Comparison of ENCODE assay signal across 9 cellular contexts in genomic region chr11:3050386-3051325, GRCh38. TPM values are rescaled to one million over a fixed set of nuclear protein-coding genes. Genes with fewer than 3 reads are reported as not detected.
A peak's percentile ranks its signal among the peaks of the same experiment; 100 is the strongest.
DNase-seq lines count a peak whose midpoint lies in the region; ATAC-seq and TF ChIP-seq lines count a peak whose summit lies in the region.
"Had no signal": no experiment of that assay in that cellular context is flagged by ENCODE, and none has a peak within 500 bp of the region (broad histone marks: within the 10 kb centered on the region; RNA-seq: fewer than 3 reads in every experiment).

No MANE protein-coding gene starts in this region.

- H3K4me1 ChIP-seq in SJSA1 (replicated peaks) (peaks cover 16% of the 10 kb centered on the region), gastroesophageal sphincter (peaks cover 0 to 71% (median 26%) of the 10 kb centered on the region in 3 donors), tibial artery (peaks cover 0 to 36% (median 27%) of the 10 kb centered on the region in 4 donors)

- H3K27ac ChIP-seq in SJSA1, result peak overlapping the region; percentile 15; the same call in 1 of the 2 replicates
- peak overlapping the region in 3 of 4 donors; percentile 68 to 86 (median 75) for H3K27ac ChIP-seq in gastroesophageal sphincter
- H3K27ac ChIP-seq in tibial artery, result peak overlapping the region; percentile 42 to 65

- no peak for TF ChIP-seq EP300 in gastroesophageal sphincter (IDR thresholded peaks at IDR 0.05)

- H3K4me1 Mint-ChIP-seq in activated T-cell treated with anti-CD3 and anti-CD28 coated beads, Interleukin-2, amount 50 U/mL, for 72 hours (ENCODE audit: low read depth), result peaks cover 57% of the 10 kb centered on the region

- ATAC-seq in activated T-cell treated with anti-CD3 and anti-CD28 coated beads, Interleukin-2, amount 50 U/mL, for 72 hours (replicated peaks in 1 of 2), result no peak
- ATAC-seq in gastroesophageal sphincter (no peak), HG02884 (IDR thresholded peaks at IDR 0.05; ENCODE audit: unreplicated experiment) (no peak)

- peak overlapping the region; percentile 72 to 84 for H3K4me3 Mint-ChIP-seq in activated T-cell treated with anti-CD3 and anti-CD28 coated beads, Interleukin-2, amount 50 U/mL, for 72 hours

- no peaks in the 10 kb centered on the region for H3K27me3 Mint-ChIP-seq in activated T-cell treated with anti-CD3 and anti-CD28 coated beads, Interleukin-2, amount 50 U/mL, for 72 hours (ENCODE audit: low read depth)

- H3K9me3 ChIP-seq in SJSA1 (replicated peaks), result no peaks in the 10 kb centered on the region
- no peaks in the 10 kb centered on the region for H3K9me3 ChIP-seq in gastroesophageal sphincter
- H3K9me3 ChIP-seq in tibial artery, result no peaks in the 10 kb centered on the region

- TF ChIP-seq CTCF in gastroesophageal sphincter (IDR thresholded peaks at IDR 0.05) (no peak), tibial artery (IDR thresholded peaks at IDR 0.05) (no peak)

- H3K27me3 ChIP-seq in SJSA1 (replicated peaks) (no peaks in the 10 kb centered on the region), gastroesophageal sphincter (no peaks in the 10 kb centered on the region), tibial artery (no peaks in the 10 kb centered on the region)

- peaks cover 50% of the 10 kb centered on the region for H3K36me3 ChIP-seq in SJSA1
- peaks cover 0 to 36% of the 10 kb centered on the region in 2 donors for H3K36me3 ChIP-seq in gastroesophageal sphincter
- peaks cover 0 to 33% (median 18%) of the 10 kb centered on the region in 3 donors for H3K36me3 ChIP-seq in tibial artery

- TF ChIP-seq POLR2A in gastroesophageal sphincter (IDR thresholded peaks at IDR 0.05), result no peak

- H3K36me3 Mint-ChIP-seq in activated T-cell treated with anti-CD3 and anti-CD28 coated beads, Interleukin-2, amount 50 U/mL, for 72 hours (ENCODE audit: insufficient read depth in 2 of 2), result peaks cover 9 to 16% of the 10 kb centered on the region in 2 donors

- H3K9me3 Mint-ChIP-seq in activated T-cell treated with anti-CD3 and anti-CD28 coated beads, Interleukin-2, amount 50 U/mL, for 72 hours, result no peaks in the 10 kb centered on the region

- DNase-seq in activated T-cell treated with anti-CD3 and anti-CD28 coated beads, Interleukin-2, amount 50 U/mL, for 72 hours, result no peak
- no peak for DNase-seq in activated T-cell treated with anti-CD3 and anti-CD28 coated beads, Interleukin-2, amount 50 U/mL, for 48 hours
- no peak for DNase-seq in SJSA1 (ENCODE audit: low read depth in 1 of 2, low spot score in 2 of 2)
- no peak for DNase-seq in tibial artery
- DNase-seq in middle frontal gyrus (ENCODE audit: extremely low spot score, low spot score), result no peak
- DNase-seq in NCI-H748 (lab: John Stamatoyannopoulos, UW; ENCODE audit: unreplicated experiment), result no peak
- DNase-seq: NCI-H1436 had no signal

- 87 to 100% methylated on average over 1 to 14 of the region's 20 CpGs for WGBS in gastroesophageal sphincter (ENCODE audit: low coverage in 1 of 2), 2 donors

- H3K27ac Mint-ChIP-seq in activated T-cell treated with anti-CD3 and anti-CD28 coated beads, Interleukin-2, amount 50 U/mL, for 72 hours, result peak overlapping the region; percentile 92

- H3K4me3 ChIP-seq in SJSA1 (no peak overlapping the region), gastroesophageal sphincter (no peak overlapping the region), tibial artery (no peak overlapping the region)

- intact Hi-C loops in tibial artery (cut with DNase I; ENCODE audit: low total_unique reads), result no loop called here

RNA-seq across cellular contexts. Expression of gene CARS1, which starts 6.6 kb away (rescaled TPM):
- total RNA-seq in activated T-cell treated with anti-CD3 and anti-CD28 coated beads, Interleukin-2, amount 50 U/mL, for 72 hours, result 100 to 1,000 TPM; 217 to 224 TPM
- total RNA-seq in SJSA1 (2014; rRNA removed; shearing (Covaris generic)), result 34.9 and 57.6 TPM in 2 replicates
- 10 to 100 TPM; 29.1 to 41.5 (median 31.2) TPM for total RNA-seq in gastroesophageal sphincter

RNA-seq across cellular contexts. Expression of gene NAP1L4, which starts 58.5 kb away (rescaled TPM):
- 100 to 1,000 TPM; 421 to 504 TPM for total RNA-seq in activated T-cell treated with anti-CD3 and anti-CD28 coated beads, Interleukin-2, amount 50 U/mL, for 72 hours
- total RNA-seq in SJSA1 (2014; rRNA removed; shearing (Covaris generic)), result 186 and 214 TPM in 2 replicates
- total RNA-seq in gastroesophageal sphincter, result 100 to 1,000 TPM; 107 to 175 (median 137) TPM

Comparison
In these comparisons a context has a peak if more than half of its experiments do, and no peak if none do; other contexts are left out.
1. H3K27ac ChIP-seq: peak in every context shown above with its lines; median percentile 75 in gastroesophageal sphincter; 54 in tibial artery; 15 in SJSA1.